ENCODE assay signal across 19 cellular contexts in the genomic region with DNA sequence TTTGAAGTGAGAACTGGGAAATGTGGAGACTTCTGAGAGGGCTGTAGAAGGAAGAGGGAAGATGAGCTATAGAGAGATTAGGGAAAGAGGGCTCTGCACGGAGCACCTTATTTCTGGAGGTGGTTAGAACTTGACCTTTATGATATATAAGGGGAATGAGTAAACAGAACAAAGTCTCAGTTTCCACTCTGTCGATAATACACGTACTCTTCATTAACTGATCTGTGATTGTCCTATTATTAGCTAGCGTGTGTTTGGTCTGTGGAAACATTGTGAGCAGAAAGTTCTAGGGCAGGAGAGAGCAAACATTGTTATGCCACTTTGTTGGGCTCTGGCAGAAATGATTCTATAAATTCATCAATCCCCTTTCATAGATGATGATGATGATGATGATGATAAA.
"Had no signal": no experiment of that assay in that cellular context is flagged by ENCODE, and none has a peak within 500 bp of the region (broad histone marks: within the 10 kb centered on the region; RNA-seq: fewer than 3 reads in every experiment).

No MANE protein-coding gene starts in this region.

- H3K4me3 ChIP-seq: adrenal gland, right lobe of liver, smooth muscle cell, upper lobe of right lung had no signal

- H3K9ac ChIP-seq: parathyroid adenoma had no signal

- H3K27ac ChIP-seq: adrenal gland, neutrophil, parathyroid adenoma, right lobe of liver, upper lobe of right lung, VCaP had no signal

- ATAC-seq: activated naive CD4-positive, alpha-beta T cell treated with anti-CD3 and anti-CD28 coated beads, Interleukin-2, amount 50 U/mL, for 72 hours; left cardiac atrium; natural killer cell treated with Interleukin-12 subunit alpha and Interleukin-12 subunit beta and Interleukin-15 and Interleukin-18, amount 100 ng/mL, for 72 hours; right lobe of liver; stimulated activated effector memory CD8-positive, alpha-beta T cell treated with anti-CD3 and anti-CD28 coated beads, Interleukin-12 subunit alpha, Interleukin-12 subunit beta, amount 100 ng/mL, for 72 hours; upper lobe of right lung had no signal

- H3K36me3 Mint-ChIP-seq: activated naive CD4-positive, alpha-beta T cell treated with anti-CD3 and anti-CD28 coated beads, Interleukin-2, amount 50 U/mL, for 72 hours; natural killer cell treated with Interleukin-12 subunit alpha and Interleukin-12 subunit beta and Interleukin-15 and Interleukin-18, amount 100 ng/mL, for 72 hours; stimulated activated effector memory CD8-positive, alpha-beta T cell treated with anti-CD3 and anti-CD28 coated beads, Interleukin-12 subunit alpha, Interleukin-12 subunit beta, amount 100 ng/mL, for 72 hours had no signal

- H3K9me3 Mint-ChIP-seq: activated naive CD4-positive, alpha-beta T cell treated with anti-CD3 and anti-CD28 coated beads, Interleukin-2, amount 50 U/mL, for 72 hours; natural killer cell treated with Interleukin-12 subunit alpha and Interleukin-12 subunit beta and Interleukin-15 and Interleukin-18, amount 100 ng/mL, for 72 hours; stimulated activated effector memory CD8-positive, alpha-beta T cell treated with anti-CD3 and anti-CD28 coated beads, Interleukin-12 subunit alpha, Interleukin-12 subunit beta, amount 100 ng/mL, for 72 hours; T-helper 1 cell treated with Interleukin-12 subunit alpha and Interleukin-12 subunit beta and Interleukin-4 antibody, amounts not matched to agents 30 μg/mL and 1 μg/mL, for 36 hours had no signal

- H3K27me3 ChIP-seq: adrenal gland, right lobe of liver, upper lobe of right lung had no signal

- H3K4me2 ChIP-seq: smooth muscle cell had no signal

- H3K79me2 ChIP-seq: parathyroid adenoma had no signal

- H3K4me1 ChIP-seq: parathyroid adenoma had no signal

- H3K27ac Mint-ChIP-seq: activated naive CD4-positive, alpha-beta T cell treated with anti-CD3 and anti-CD28 coated beads, Interleukin-2, amount 50 U/mL, for 72 hours; natural killer cell treated with Interleukin-12 subunit alpha and Interleukin-12 subunit beta and Interleukin-15 and Interleukin-18, amount 100 ng/mL, for 72 hours; stimulated activated effector memory CD8-positive, alpha-beta T cell treated with anti-CD3 and anti-CD28 coated beads, Interleukin-12 subunit alpha, Interleukin-12 subunit beta, amount 100 ng/mL, for 72 hours; T-helper 1 cell treated with Interleukin-12 subunit alpha and Interleukin-12 subunit beta and Interleukin-4 antibody, amounts not matched to agents 30 μg/mL and 1 μg/mL, for 36 hours had no signal

- H2AFZ ChIP-seq: parathyroid adenoma had no signal

- H3K9me3 ChIP-seq: adrenal gland, neutrophil, right lobe of liver, upper lobe of right lung had no signal

- FAIRE-seq: bronchial epithelial cell, islet of Langerhans had no signal

- H3K4me3 Mint-ChIP-seq: natural killer cell treated with Interleukin-12 subunit alpha and Interleukin-12 subunit beta and Interleukin-15 and Interleukin-18, amount 100 ng/mL, for 72 hours; stimulated activated effector memory CD8-positive, alpha-beta T cell treated with anti-CD3 and anti-CD28 coated beads, Interleukin-12 subunit alpha, Interleukin-12 subunit beta, amount 100 ng/mL, for 72 hours; T-helper 1 cell treated with Interleukin-12 subunit alpha and Interleukin-12 subunit beta and Interleukin-4 antibody, amounts not matched to agents 30 μg/mL and 1 μg/mL, for 36 hours had no signal

- H3K36me3 ChIP-seq: adrenal gland, neutrophil, right lobe of liver, upper lobe of right lung had no signal

- DNase-seq: activated CD4-positive, alpha-beta T cell treated with anti-CD3 and anti-CD28 coated beads, Interleukin-2, amount 50 U/mL, for 4 hours; activated gamma-delta T cell treated with Interleukin-2 at 50 U/mL for 16 hours; adrenal gland; cerebellar nuclear complex; effector CD8-positive, alpha-beta T cell; left cardiac atrium; right lobe of liver; stimulated activated CD4-positive, alpha-beta T cell treated with anti-CD3 and anti-CD28 coated beads, Interleukin-4, amount 100 ng/mL, for 24 hours; upper lobe of right lung had no signal
